Comparison of ENCODE assay signal across 1 cellular context in the genomic region with DNA sequence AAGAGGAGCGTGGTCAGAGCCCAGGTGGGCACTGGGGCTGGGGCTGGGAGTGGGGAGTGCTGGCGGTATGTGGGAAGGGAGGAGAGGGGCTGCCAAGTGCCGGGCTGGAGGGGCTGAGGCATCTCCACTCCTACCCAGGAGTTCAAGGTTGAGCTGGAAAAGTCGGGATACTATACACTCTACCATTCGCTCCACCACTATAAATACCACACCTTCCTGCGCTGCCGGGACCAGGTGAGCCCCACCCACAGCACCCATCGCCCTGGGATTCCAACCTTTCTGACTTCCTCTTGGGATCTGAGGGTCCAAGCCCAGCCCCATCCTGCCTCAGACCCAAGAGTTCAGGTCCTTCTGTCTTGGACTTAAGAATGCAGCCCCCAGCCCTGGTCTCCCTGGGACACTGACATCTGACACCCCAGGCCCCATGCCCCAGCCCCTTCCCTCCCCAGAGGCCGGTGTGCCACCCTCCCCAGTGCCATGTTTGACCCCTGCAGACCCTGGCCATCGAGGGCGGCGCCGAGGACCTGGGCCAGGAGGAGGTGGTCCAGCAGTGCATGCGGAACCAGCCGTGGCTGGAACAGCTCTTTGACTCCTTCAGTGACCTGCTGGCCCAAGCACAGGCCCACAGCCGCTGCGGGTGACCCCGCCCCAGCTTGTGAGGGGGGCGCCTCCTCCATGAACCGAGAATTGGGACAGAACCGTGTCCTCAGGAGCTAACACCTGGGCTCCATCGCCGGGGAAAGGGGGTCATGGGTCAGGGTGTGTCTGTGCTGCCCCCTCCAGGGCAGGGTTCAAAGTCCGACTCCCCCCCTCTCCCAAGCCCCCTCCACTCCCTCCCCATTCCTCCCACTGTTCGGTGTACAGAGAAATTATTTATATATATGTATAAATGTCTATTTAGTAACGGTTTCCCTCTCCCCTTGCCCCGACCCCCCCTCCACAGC.
TF ChIP-seq lines count a peak whose summit lies in the region.

No MANE protein-coding gene starts in this region.

TF ChIP-seq in IMR-90, 13 proteins besides CTCF, POLR2A, EP300 and RAD21:
- TF ChIP-seq RFX5 (IDR thresholded peaks at IDR 0.05; ENCODE audit: low read depth, low read length) (no peak), SMC3 (IDR thresholded peaks at IDR 0.05; ENCODE audit: low read depth, low read length) (no peak), NFE2L2 (IDR thresholded peaks at IDR 0.05; ENCODE audit: low read depth, low read length) (no peak), RCOR1 (IDR thresholded peaks at IDR 0.05; ENCODE audit: insufficient replicate concordance, low read length) (no peak), MXI1 (IDR thresholded peaks at IDR 0.05; ENCODE audit: borderline replicate concordance, low read depth, low read length) (no peak), MAFK (IDR thresholded peaks at IDR 0.05; ENCODE audit: low read depth, low read length) (no peak), BHLHE40 (IDR thresholded peaks at IDR 0.05; ENCODE audit: low read depth, low read length) (no peak), MAZ (IDR thresholded peaks at IDR 0.05; ENCODE audit: borderline replicate concordance, low read depth, low read length) (no peak), CHD1 (IDR thresholded peaks at IDR 0.05; ENCODE audit: low read depth, low read length) (no peak), CEBPB (IDR thresholded peaks at IDR 0.05; ENCODE audit: low read depth, low read length) (no peak), FOS (IDR thresholded peaks at IDR 0.05; ENCODE audit: low read depth, low read length) (no peak)
- TF ChIP-seq, protein P1, sequence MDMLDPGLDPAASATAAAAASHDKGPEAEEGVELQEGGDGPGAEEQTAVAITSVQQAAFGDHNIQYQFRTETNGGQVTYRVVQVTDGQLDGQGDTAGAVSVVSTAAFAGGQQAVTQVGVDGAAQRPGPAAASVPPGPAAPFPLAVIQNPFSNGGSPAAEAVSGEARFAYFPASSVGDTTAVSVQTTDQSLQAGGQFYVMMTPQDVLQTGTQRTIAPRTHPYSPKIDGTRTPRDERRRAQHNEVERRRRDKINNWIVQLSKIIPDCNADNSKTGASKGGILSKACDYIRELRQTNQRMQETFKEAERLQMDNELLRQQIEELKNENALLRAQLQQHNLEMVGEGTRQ (IDR thresholded peaks at IDR 0.05; ENCODE audit: low read depth, low read length), result no peak
- TF ChIP-seq, protein P2, sequence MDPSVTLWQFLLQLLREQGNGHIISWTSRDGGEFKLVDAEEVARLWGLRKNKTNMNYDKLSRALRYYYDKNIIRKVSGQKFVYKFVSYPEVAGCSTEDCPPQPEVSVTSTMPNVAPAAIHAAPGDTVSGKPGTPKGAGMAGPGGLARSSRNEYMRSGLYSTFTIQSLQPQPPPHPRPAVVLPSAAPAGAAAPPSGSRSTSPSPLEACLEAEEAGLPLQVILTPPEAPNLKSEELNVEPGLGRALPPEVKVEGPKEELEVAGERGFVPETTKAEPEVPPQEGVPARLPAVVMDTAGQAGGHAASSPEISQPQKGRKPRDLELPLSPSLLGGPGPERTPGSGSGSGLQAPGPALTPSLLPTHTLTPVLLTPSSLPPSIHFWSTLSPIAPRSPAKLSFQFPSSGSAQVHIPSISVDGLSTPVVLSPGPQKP (IDR thresholded peaks at IDR 0.05; ENCODE audit: borderline replicate concordance, low read depth, low read length), result no peak
